ENCODE assay signal across 1 cellular context in the genomic region with DNA sequence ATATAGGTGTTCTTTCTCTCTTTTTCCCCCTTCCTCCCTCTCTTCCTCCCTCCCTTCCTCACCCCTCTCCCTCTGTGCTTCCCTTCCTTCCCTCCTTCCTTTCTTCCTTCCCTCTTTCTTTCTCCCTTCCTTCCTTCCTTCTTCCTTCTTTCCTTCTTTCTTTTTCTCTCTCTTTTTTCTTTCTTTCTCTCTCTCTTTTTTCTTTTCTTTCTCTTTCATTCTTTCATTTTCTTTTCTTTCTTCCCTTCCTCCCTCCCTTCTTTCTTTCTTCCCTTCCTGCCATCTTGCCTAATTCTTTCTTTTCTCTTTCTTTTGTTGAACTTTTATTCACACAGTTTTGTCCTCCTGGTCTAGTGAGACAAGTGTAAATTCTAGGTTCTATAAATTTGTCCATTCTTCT.
TF ChIP-seq lines count a peak whose summit lies in the region.

No MANE protein-coding gene starts in this region.

TF ChIP-seq in K562, 482 proteins besides CTCF, POLR2A, EP300 and RAD21:
- TF ChIP-seq, protein P1, sequence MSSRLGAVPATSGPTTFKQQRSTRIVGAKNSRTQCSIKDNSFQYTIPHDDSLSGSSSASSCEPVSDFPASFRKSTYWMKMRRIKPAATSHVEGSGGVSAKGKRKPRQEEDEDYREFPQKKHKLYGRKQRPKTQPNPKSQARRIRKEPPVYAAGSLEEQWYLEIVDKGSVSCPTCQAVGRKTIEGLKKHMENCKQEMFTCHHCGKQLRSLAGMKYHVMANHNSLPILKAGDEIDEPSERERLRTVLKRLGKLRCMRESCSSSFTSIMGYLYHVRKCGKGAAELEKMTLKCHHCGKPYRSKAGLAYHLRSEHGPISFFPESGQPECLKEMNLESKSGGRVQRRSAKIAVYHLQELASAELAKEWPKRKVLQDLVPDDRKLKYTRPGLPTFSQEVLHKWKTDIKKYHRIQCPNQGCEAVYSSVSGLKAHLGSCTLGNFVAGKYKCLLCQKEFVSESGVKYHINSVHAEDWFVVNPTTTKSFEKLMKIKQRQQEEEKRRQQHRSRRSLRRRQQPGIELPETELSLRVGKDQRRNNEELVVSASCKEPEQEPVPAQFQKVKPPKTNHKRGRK (tag; IDR thresholded peaks at IDR 0.05): peak; percentile 55
- TF ChIP-seq, protein P2, sequence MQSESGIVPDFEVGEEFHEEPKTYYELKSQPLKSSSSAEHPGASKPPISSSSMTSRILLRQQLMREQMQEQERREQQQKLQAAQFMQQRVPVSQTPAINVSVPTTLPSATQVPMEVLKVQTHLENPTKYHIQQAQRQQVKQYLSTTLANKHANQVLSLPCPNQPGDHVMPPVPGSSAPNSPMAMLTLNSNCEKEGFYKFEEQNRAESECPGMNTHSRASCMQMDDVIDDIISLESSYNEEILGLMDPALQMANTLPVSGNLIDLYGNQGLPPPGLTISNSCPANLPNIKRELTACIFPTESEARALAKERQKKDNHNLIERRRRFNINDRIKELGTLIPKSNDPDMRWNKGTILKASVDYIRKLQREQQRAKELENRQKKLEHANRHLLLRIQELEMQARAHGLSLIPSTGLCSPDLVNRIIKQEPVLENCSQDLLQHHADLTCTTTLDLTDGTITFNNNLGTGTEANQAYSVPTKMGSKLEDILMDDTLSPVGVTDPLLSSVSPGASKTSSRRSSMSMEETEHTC (IDR thresholded peaks at IDR 0.05): no peak
